Comparison of ENCODE assay signal across 13 cellular contexts in genomic region chr9:133714606-133715294, GRCh38. TPM values are rescaled to one million over a fixed set of nuclear protein-coding genes. Genes with fewer than 3 reads are reported as not detected.
A peak's percentile ranks its signal among the peaks of the same experiment; 100 is the strongest.
DNase-seq lines count a peak whose midpoint lies in the region; ATAC-seq, FAIRE-seq and TF ChIP-seq lines count a peak whose summit lies in the region.
"Had no signal": no experiment of that assay in that cellular context is flagged by ENCODE, and none has a peak within 500 bp of the region (broad histone marks: within the 10 kb centered on the region; RNA-seq: fewer than 3 reads in every experiment).

No MANE protein-coding gene starts in this region.

- H3K4me1 Mint-ChIP-seq in activated naive CD4-positive, alpha-beta T cell treated with anti-CD3 and anti-CD28 coated beads for 36 hours (ENCODE audit: low read depth): peaks cover 10% of the 10 kb centered on the region

- H3K79me2 ChIP-seq in mesendoderm (ENCODE audit: control insufficient read depth, insufficient read depth, low read length): no peaks in the 10 kb centered on the region

- no peak overlapping the region for H2AK5ac ChIP-seq in mesendoderm (ENCODE audit: low read length)

- no peak overlapping the region for H2BK5ac ChIP-seq in mesendoderm (ENCODE audit: low read length)

- H3K4me3 Mint-ChIP-seq in activated naive CD4-positive, alpha-beta T cell treated with anti-CD3 and anti-CD28 coated beads for 36 hours: no peak overlapping the region
- H3K4me3 Mint-ChIP-seq: activated naive CD8-positive, alpha-beta T cell treated with anti-CD3 and anti-CD28 coated beads, Interleukin-2, amount 10 ng/mL, durations not matched to agents 7 days and 5 days had no signal

- H3K9ac ChIP-seq in mesendoderm (ENCODE audit: low read length): no peak overlapping the region

- no peaks in the 10 kb centered on the region for H3K79me1 ChIP-seq in mesendoderm (ENCODE audit: low read length)

- H3K56ac ChIP-seq in mesendoderm (ENCODE audit: low read length): no peak overlapping the region

- no peaks in the 10 kb centered on the region for H3K27me3 ChIP-seq in mesendoderm (ENCODE audit: insufficient read depth, low read length, poor library complexity)
- H3K27me3 ChIP-seq: vagina had no signal

- H3K4me3 ChIP-seq in choroid plexus epithelial cell (ENCODE audit: low read depth, low read length): no peak overlapping the region
- H3K4me3 ChIP-seq in mesendoderm (ENCODE audit: low read length): no peak overlapping the region
- H3K4me3 ChIP-seq: vagina had no signal

- intact Hi-C loops in activated naive CD4-positive, alpha-beta T cell treated with anti-CD3 and anti-CD28 coated beads for 36 hours (cut with micrococcal nuclease): no loop called here

- peak; percentile 2 for DNase-seq in activated naive CD4-positive, alpha-beta T cell treated with anti-CD3 and anti-CD28 coated beads for 36 hours
- DNase-seq in activated naive CD4-positive, alpha-beta T cell treated with anti-CD3 and anti-CD28 coated beads, Interleukin-2, amount 50 U/mL, for 16 hours: no peak
- peak; percentile 91 for DNase-seq in choroid plexus epithelial cell (ENCODE audit: low read depth)
- DNase-seq in mesendoderm: peak; percentile 72
- peak; percentile 64 for DNase-seq in urothelium cell line (ENCODE audit: low spot score)
- no peak for DNase-seq in GOT3 (lab: John Stamatoyannopoulos, UW)
- DNase-seq in activated T-cell treated with anti-CD3 and anti-CD28 coated beads, Interleukin-2, amount 50 U/mL, for 48 hours: no peak
- DNase-seq: activated CD4-positive, alpha-beta T cell treated with anti-CD3 and anti-CD28 coated beads for 4 hours; foreskin melanocyte; NCI-H1048 had no signal

- WGBS in mesendoderm (ENCODE audit: extremely low coverage, insufficient coverage, low lambda C conversion rate): no CpG with 5 or more reads among the region's 15 CpGs

- no peak overlapping the region for H3K18ac ChIP-seq in mesendoderm (ENCODE audit: low read length)

- no peaks in the 10 kb centered on the region for H3K4me1 ChIP-seq in mesendoderm (ENCODE audit: control insufficient read depth, low read depth, low read length)

- no peak for ATAC-seq in HG02642 (IDR thresholded peaks at IDR 0.05; ENCODE audit: poor library complexity, unreplicated experiment)

- H3K27ac Mint-ChIP-seq in activated naive CD4-positive, alpha-beta T cell treated with anti-CD3 and anti-CD28 coated beads for 36 hours: no peak overlapping the region
- H3K27ac Mint-ChIP-seq: activated naive CD8-positive, alpha-beta T cell treated with anti-CD3 and anti-CD28 coated beads, Interleukin-2, amount 10 ng/mL, durations not matched to agents 7 days and 5 days had no signal

- H3K27ac ChIP-seq in mesendoderm (ENCODE audit: low read depth, low read length): no peak overlapping the region
- H3K27ac ChIP-seq: vagina had no signal

- no peak overlapping the region for H2BK15ac ChIP-seq in mesendoderm (replicated peaks; ENCODE audit: low read depth)

- no peak overlapping the region for H3K23ac ChIP-seq in mesendoderm (ENCODE audit: low read length)

- H2BK120ac ChIP-seq in mesendoderm (ENCODE audit: low read depth, low read length): no peak overlapping the region

- peaks cover 1% of the 10 kb centered on the region for H3K27me3 Mint-ChIP-seq in activated naive CD4-positive, alpha-beta T cell treated with anti-CD3 and anti-CD28 coated beads for 36 hours (ENCODE audit: low read depth)
- H3K27me3 Mint-ChIP-seq: activated naive CD8-positive, alpha-beta T cell treated with anti-CD3 and anti-CD28 coated beads, Interleukin-2, amount 10 ng/mL, durations not matched to agents 7 days and 5 days had no signal

- no peak overlapping the region for H4K8ac ChIP-seq in mesendoderm (ENCODE audit: low read depth, low read length)

- H4K5ac ChIP-seq in mesendoderm (ENCODE audit: low read length): no peak overlapping the region

- no peaks in the 10 kb centered on the region for H3K36me3 Mint-ChIP-seq in activated naive CD4-positive, alpha-beta T cell treated with anti-CD3 and anti-CD28 coated beads for 36 hours (ENCODE audit: low read depth)
- H3K36me3 Mint-ChIP-seq: activated naive CD8-positive, alpha-beta T cell treated with anti-CD3 and anti-CD28 coated beads, Interleukin-2, amount 10 ng/mL, durations not matched to agents 7 days and 5 days had no signal

- TF ChIP-seq CTCF in choroid plexus epithelial cell (conservative IDR thresholded peaks at IDR 0.05; ENCODE audit: low read depth, low read length): no peak

- H3K9me3 Mint-ChIP-seq in activated naive CD4-positive, alpha-beta T cell treated with anti-CD3 and anti-CD28 coated beads for 36 hours: no peaks in the 10 kb centered on the region
- H3K9me3 Mint-ChIP-seq: activated naive CD8-positive, alpha-beta T cell treated with anti-CD3 and anti-CD28 coated beads, Interleukin-2, amount 10 ng/mL, durations not matched to agents 7 days and 5 days had no signal

- CTCF ChIA-PET in activated naive CD4-positive, alpha-beta T cell treated with anti-CD3 and anti-CD28 coated beads for 36 hours (lab: Charles Lee): interaction anchor here (0.6 to 1.7 kb wide), 3 partner anchors 70 to 292 kb away, joined by 3 to 5 read pairs (median 3); no protein-coding TSS in a partner anchor

- no peaks in the 10 kb centered on the region for H3K36me3 ChIP-seq in mesendoderm (ENCODE audit: control insufficient read depth, insufficient read depth, low read length)
- H3K36me3 ChIP-seq: vagina had no signal

- FAIRE-seq in urothelium cell line (lab: Jason Lieb, UNC): no peak

- no peak overlapping the region for H3K4me2 ChIP-seq in mesendoderm (ENCODE audit: low read length)

- H3K4ac ChIP-seq in mesendoderm (ENCODE audit: low read depth, low read length): no peak overlapping the region

RNA-seq across cellular contexts. Expression of gene SARDH, which starts 23.4 kb away (rescaled TPM):
- total RNA-seq in activated naive CD4-positive, alpha-beta T cell treated with anti-CD3 and anti-CD28 coated beads for 36 hours: 1 to 10 TPM; 7.7 TPM
- 2.8 TPM for polyA plus RNA-seq in mesendoderm (2013, experiment 1 of 2)
- polyA plus RNA-seq in mesendoderm (2013, experiment 2 of 2): 2.7 TPM

Comparison
In these comparisons a context has a peak if more than half of its experiments do, and no peak if none do; other contexts are left out.
1. DNase-seq: peak in activated naive CD4-positive, alpha-beta T cell treated with anti-CD3 and anti-CD28 coated beads for 36 hours (single experiment), choroid plexus epithelial cell (single experiment), mesendoderm (single experiment) and urothelium cell line (single experiment); none in activated naive CD4-positive, alpha-beta T cell treated with anti-CD3 and anti-CD28 coated beads, Interleukin-2, amount 50 U/mL, for 16 hours (single experiment), GOT3 (single experiment) and activated T-cell treated with anti-CD3 and anti-CD28 coated beads, Interleukin-2, amount 50 U/mL, for 48 hours (0 of 2).